3 cellular contexts compared by ENCODE assay signal in the genomic region with DNA sequence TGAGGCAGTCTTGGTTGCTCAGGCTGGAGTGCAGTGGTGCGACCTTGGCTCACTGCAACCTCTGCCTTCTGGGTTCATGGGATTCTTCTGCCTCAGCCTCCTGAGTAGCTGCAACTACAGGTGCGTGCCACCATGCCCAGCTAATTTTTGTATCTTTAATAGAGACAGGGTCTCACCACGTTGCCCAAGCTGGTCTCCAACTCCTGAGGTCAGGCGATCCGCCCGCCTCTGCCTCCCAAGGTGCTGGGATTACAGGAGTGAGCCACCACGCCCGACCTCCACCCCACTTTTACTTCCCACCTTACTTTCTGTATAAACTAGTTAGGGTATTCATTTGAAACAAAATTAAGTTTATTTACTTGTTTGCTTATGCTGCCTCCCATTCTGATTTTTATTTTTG.
TF ChIP-seq lines count a peak whose summit lies in the region.

No MANE protein-coding gene starts in this region.

TF ChIP-seq in GM23338, 12 proteins besides CTCF, POLR2A, EP300 and RAD21:
- TF ChIP-seq NANOG (IDR thresholded peaks at IDR 0.05; ENCODE audit: borderline replicate concordance) (no peak), EZH2phosphoT487 (IDR thresholded peaks at IDR 0.05; ENCODE audit: unreplicated experiment) (no peak), ZNF114 (CRISPR knock-in tag; IDR thresholded peaks at IDR 0.05) (no peak), CREB1 (CRISPR knock-in tag; IDR thresholded peaks at IDR 0.05; ENCODE audit: low read depth) (no peak), JUNB (IDR thresholded peaks at IDR 0.05; ENCODE audit: unreplicated experiment) (no peak), ETS1 (IDR thresholded peaks at IDR 0.05) (no peak), STAT1 (IDR thresholded peaks at IDR 0.05; ENCODE audit: unreplicated experiment) (no peak), EZH2 (IDR thresholded peaks at IDR 0.05; ENCODE audit: low read depth, unreplicated experiment) (no peak), REST (IDR thresholded peaks at IDR 0.05; ENCODE audit: unreplicated experiment) (no peak)
TF ChIP-seq in GM23338: peak in this region for 0.

TF ChIP-seq in HEK293, 187 proteins besides CTCF, POLR2A, EP300 and RAD21:
- TF ChIP-seq ZNF169 (tag by site-specific recombination; IDR thresholded peaks at IDR 0.05) (no peak), KLF1 (tag by site-specific recombination; IDR thresholded peaks at IDR 0.05) (peak; percentile 65), IKZF3 (tag by site-specific recombination; IDR thresholded peaks at IDR 0.05) (no peak), ZNF366 (tag by site-specific recombination; conservative IDR thresholded peaks at IDR 0.05) (no peak)

TF ChIP-seq in GM12878, 131 proteins besides CTCF, POLR2A, EP300 and RAD21:
- TF ChIP-seq PAX8 (IDR thresholded peaks at IDR 0.05) (no peak), NFXL1 (IDR thresholded peaks at IDR 0.05; ENCODE audit: borderline replicate concordance) (0 out of 2 replicates have a peak, but pooled peaks have one; percentile 20)
